Comparison of ENCODE assay signal across 29 cellular contexts in the genomic region with DNA sequence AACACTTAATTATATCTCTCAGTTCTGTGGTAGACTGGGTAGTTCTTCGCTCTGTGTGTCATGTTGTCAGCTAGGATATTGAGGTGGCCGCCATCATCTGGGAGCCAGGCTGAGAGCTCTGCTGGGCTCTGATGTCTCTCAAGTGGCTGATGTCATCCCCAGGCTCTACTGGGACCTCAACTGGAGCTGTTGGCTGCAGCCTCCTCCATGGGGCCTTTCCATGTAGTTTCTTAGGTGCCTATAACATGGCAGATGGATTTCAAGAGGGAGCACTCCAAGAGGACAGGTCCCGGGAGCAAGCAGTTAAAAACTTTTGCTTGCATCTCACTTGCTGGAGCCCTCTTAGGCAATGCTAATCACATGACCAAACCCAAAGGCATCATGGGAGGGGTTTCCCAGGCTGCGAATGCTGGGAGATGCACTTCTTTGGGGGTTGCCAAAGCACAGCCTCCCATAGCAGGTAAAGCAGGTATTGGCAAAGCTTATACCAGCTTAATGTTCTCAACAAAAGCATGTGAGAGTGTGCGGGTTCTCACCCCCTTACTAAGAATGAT.
DNase-seq lines count a peak whose midpoint lies in the region; ATAC-seq and TF ChIP-seq lines count a peak whose summit lies in the region.
"Had no signal": no experiment of that assay in that cellular context is flagged by ENCODE, and none has a peak within 500 bp of the region (broad histone marks: within the 10 kb centered on the region; RNA-seq: fewer than 3 reads in every experiment).

No MANE protein-coding gene starts in this region.

- peaks cover 43% of the 10 kb centered on the region for H3K36me3 Mint-ChIP-seq in neural progenitor cell

- H3K27me3 ChIP-seq in cardiac muscle cell, result no peaks in the 10 kb centered on the region
- no peaks in the 10 kb centered on the region for H3K27me3 ChIP-seq in prostate gland (replicated peaks; ENCODE audit: insufficient read depth)
- H3K27me3 ChIP-seq in neural progenitor cell, result no peaks in the 10 kb centered on the region
- H3K27me3 ChIP-seq: brain microvascular endothelial cell, heart right ventricle, ovary, uterus had no signal

- H3K36me3 ChIP-seq in cardiac muscle cell (peaks cover 44% of the 10 kb centered on the region), prostate gland (peaks cover 0 to 8% of the 10 kb centered on the region in 2 donors), neural progenitor cell (peaks cover 5% of the 10 kb centered on the region)
- H3K36me3 ChIP-seq: ovary, uterus had no signal

- DNase-seq in NCI-H1436 (lab: John Stamatoyannopoulos, UW), result peak; percentile 23
- DNase-seq in NCI-H1436 treated with DMSO at 0.1 percent for 48 hours (lab: John Stamatoyannopoulos, UW), result no peak
- peak in 1 of 2 donors; percentile 13 for DNase-seq in cardiac muscle cell (ENCODE audit: low read depth in 1 of 2, low spot score in 1 of 2)
- no peak for DNase-seq in Right ventricle myocardium inferior (ENCODE audit: missing footprints)
- DNase-seq in NCI-H774 (lab: John Stamatoyannopoulos, UW), result peak; percentile 64
- no peak for DNase-seq in prostate gland (ENCODE audit: low spot score)
- no peak for DNase-seq in neural progenitor cell (ENCODE audit: low spot score)
- DNase-seq: activated CD4-positive, alpha-beta T cell treated with anti-CD3 and anti-CD28 coated beads for 48 hours; activated CD8-positive, alpha-beta memory T cell treated with anti-CD3 and anti-CD28 coated beads for 24 hours; activated gamma-delta T cell treated with Interleukin-2 at 50 U/mL for 16 hours; activated T-cell treated with anti-CD3 and anti-CD28 coated beads, Interleukin-2, amount 50 U/mL, for 1 hour; amniotic stem cell; brain microvascular endothelial cell; foreskin melanocyte; heart right ventricle; Kasumi-1; left ventricle myocardium inferior; mesenchymal stem cell; NCI-H2171 treated with DMSO at 0.1 percent for 48 hours; NCI-H526; ovary; retina; stimulated activated naive CD8-positive, alpha-beta T cell treated with anti-CD3 and anti-CD28 coated beads, Interleukin-15, Interleukin-2, amounts not matched to agents 100 U/mL and 50 U/mL, for 24 hours; T-helper 9 cell; uterus had no signal

- H3F3A ChIP-seq in neural progenitor cell (ENCODE audit: low read depth), result no peaks in the 10 kb centered on the region

- H3K4me3 ChIP-seq in cardiac muscle cell (no peak overlapping the region), prostate gland (no peak overlapping the region), neural progenitor cell (no peak overlapping the region)
- H3K4me3 ChIP-seq: heart right ventricle, left ventricle myocardium inferior, ovary, skin epidermis, uterus had no signal

- no peaks in the 10 kb centered on the region for H4K20me1 ChIP-seq in neural progenitor cell (ENCODE audit: low read depth)

- H3K4me2 ChIP-seq in neural progenitor cell, result no peak overlapping the region

- H3K9me3 ChIP-seq in cardiac muscle cell (ENCODE audit: low read depth) (no peaks in the 10 kb centered on the region), prostate gland (no peaks in the 10 kb centered on the region), neural progenitor cell (ENCODE audit: low read depth) (no peaks in the 10 kb centered on the region)
- H3K9me3 ChIP-seq: heart right ventricle, left ventricle myocardium inferior, ovary, uterus had no signal

- no peak for TF ChIP-seq POLR2A in prostate gland (IDR thresholded peaks at IDR 0.05)

- H3K4me1 Mint-ChIP-seq in neural progenitor cell, result no peaks in the 10 kb centered on the region
- H3K4me1 Mint-ChIP-seq: CD14-positive monocyte had no signal

- no peak overlapping the region for H2AFZ ChIP-seq in neural progenitor cell (replicated peaks)

- ATAC-seq in Right ventricle myocardium inferior, result no peak
- ATAC-seq in GM19328 (IDR thresholded peaks at IDR 0.05; ENCODE audit: unreplicated experiment), result no peak
- ATAC-seq: heart right ventricle; stimulated activated naive CD8-positive, alpha-beta T cell treated with anti-CD3 and anti-CD28 coated beads, Interleukin-15, Interleukin-2, amounts not matched to agents 100 U/mL and 50 U/mL, for 24 hours had no signal

- no peaks in the 10 kb centered on the region for H3K9me3 Mint-ChIP-seq in neural progenitor cell

- intact Hi-C loops in Right ventricle myocardium inferior (cut with DNase I) (loop anchor here (2.0 kb wide), 1 partner anchor 33 kb away; no protein-coding TSS in a partner anchor), prostate gland (cut with DNase I) (no loop called here)

- H3K27ac ChIP-seq in cardiac muscle cell (peak overlapping the region; percentile 24), prostate gland (peak overlapping the region; percentile 38 to 53), neural progenitor cell (no peak overlapping the region)
- H3K27ac ChIP-seq: brain microvascular endothelial cell, heart right ventricle, HL-60, left ventricle myocardium inferior, ovary, uterus had no signal

- no peak overlapping the region for H3K9ac ChIP-seq in neural progenitor cell

- no peaks in the 10 kb centered on the region for H3K79me2 ChIP-seq in neural progenitor cell (ENCODE audit: low read depth)

- H3K4me1 ChIP-seq in cardiac muscle cell (ENCODE audit: low read depth), result peaks cover 15% of the 10 kb centered on the region
- no peaks in the 10 kb centered on the region for H3K4me1 ChIP-seq in prostate gland (replicated peaks)
- H3K4me1 ChIP-seq in neural progenitor cell, result no peaks in the 10 kb centered on the region
- H3K4me1 ChIP-seq: uterus had no signal

- no peak for TF ChIP-seq CTCF in cardiac muscle cell (IDR thresholded peaks at IDR 0.05; ENCODE audit: low read depth, low read length)
- no peak for TF ChIP-seq CTCF in prostate gland (IDR thresholded peaks at IDR 0.05)
- TF ChIP-seq CTCF in neural progenitor cell (IDR thresholded peaks at IDR 0.05), result no peak

- no peak overlapping the region for H3K27ac Mint-ChIP-seq in neural progenitor cell

- H3K4me3 Mint-ChIP-seq in neural progenitor cell, result no peak overlapping the region
- H3K4me3 Mint-ChIP-seq: CD14-positive monocyte had no signal

- 83% methylated on average over 5 of the region's 5 CpGs for WGBS in prostate gland

- no peaks in the 10 kb centered on the region for H3K27me3 Mint-ChIP-seq in neural progenitor cell (ENCODE audit: insufficient read depth, low read depth)

Comparison
In these comparisons a context has a peak if more than half of its experiments do, and no peak if none do; other contexts are left out.
1. DNase-seq: peak in NCI-H1436 (single experiment) and NCI-H774 (single experiment); none in NCI-H1436 treated with DMSO at 0.1 percent for 48 hours (single experiment), Right ventricle myocardium inferior (single experiment), prostate gland (single experiment) and neural progenitor cell (single experiment).